ENCODE assay signal across 19 cellular contexts in genomic region chr4:177119693-177120092, GRCh38.
DNase-seq lines count a peak whose midpoint lies in the region; ATAC-seq, FAIRE-seq and TF ChIP-seq lines count a peak whose summit lies in the region.
"Had no signal": no experiment of that assay in that cellular context is flagged by ENCODE, and none has a peak within 500 bp of the region (broad histone marks: within the 10 kb centered on the region; RNA-seq: fewer than 3 reads in every experiment).

No MANE protein-coding gene starts in this region.

- H3K27ac ChIP-seq in ACC112 (ENCODE audit: low read depth, low read length) (peak overlapping the region; percentile 88), body of pancreas (no peak overlapping the region)
- H3K27ac ChIP-seq: Peyer's patch had no signal

- TF ChIP-seq POLR2A in body of pancreas (IDR thresholded peaks at IDR 0.05): no peak

- intact Hi-C loops in body of pancreas (cut with DNase I) (no loop called here), left ventricle myocardium superior (cut with micrococcal nuclease) (no loop called here)

- no peak for FAIRE-seq in D721Med (lab: Jason Lieb, UNC)

- TF ChIP-seq CTCF in body of pancreas (IDR thresholded peaks at IDR 0.05): no peak
- TF ChIP-seq CTCF in D721Med (IDR thresholded peaks at IDR 0.05; ENCODE audit: insufficient read depth, missing control alignments): no peak

- peaks cover 19% of the 10 kb centered on the region for H3K4me1 ChIP-seq in ACC112 (ENCODE audit: control insufficient read depth, insufficient read depth, low read length, unreplicated experiment)
- H3K4me1 ChIP-seq in body of pancreas: no peaks in the 10 kb centered on the region
- H3K4me1 ChIP-seq: Peyer's patch had no signal

- 45 to 48% methylated on average over 3 of the region's 3 CpGs for WGBS in body of pancreas, 2 donors

- H3K27me3 ChIP-seq in ACC112 (ENCODE audit: insufficient read depth, low read length) (no peaks in the 10 kb centered on the region), body of pancreas (no peaks in the 10 kb centered on the region)
- H3K27me3 ChIP-seq: BE2C, Peyer's patch had no signal

- no peaks in the 10 kb centered on the region for H3K9me3 ChIP-seq in body of pancreas
- H3K9me3 ChIP-seq: BE2C, Peyer's patch had no signal

- peak; percentile 22 for DNase-seq in GM03348 (ENCODE audit: low spot score)
- no peak for DNase-seq in body of pancreas
- no peak for DNase-seq in left ventricle myocardium superior
- no peak for DNase-seq in activated T-cell treated with anti-CD3 and anti-CD28 coated beads for 4 hours
- DNase-seq in D721Med (ENCODE audit: insufficient read length, low spot score): no peak
- no peak for DNase-seq in occipital lobe (lab: John Stamatoyannopoulos, UW)
- DNase-seq: BE2C; CD4-positive, alpha-beta memory T cell; DMS79 treated with DMSO at 0.1 percent for 48 hours; GDM1; MV-4-11; NCI-H1417 treated with DMSO at 0.1 percent for 48 hours; NCI-H2081; NCI-H524; Peyer's patch; SHP77 treated with DMSO at 0.1 percent for 48 hours had no signal

- ATAC-seq in body of pancreas (peak; percentile 18), left ventricle myocardium superior (peak; percentile 52), GM18517 (IDR thresholded peaks at IDR 0.05; ENCODE audit: unreplicated experiment) (no peak)
- ATAC-seq: HCT116 had no signal

- H3K36me3 ChIP-seq in ACC112 (ENCODE audit: insufficient read depth, low read length) (no peaks in the 10 kb centered on the region), body of pancreas (replicated peaks in 1 of 2; ENCODE audit: insufficient read depth in 1 of 2, low read depth in 2 of 2) (no peaks in the 10 kb centered on the region)
- H3K36me3 ChIP-seq: BE2C, Peyer's patch had no signal

- H2AFZ ChIP-seq in ACC112 (ENCODE audit: low read length, unreplicated experiment): peak overlapping the region; percentile 51

- no peaks in the 10 kb centered on the region for H3K79me2 ChIP-seq in ACC112 (ENCODE audit: control insufficient read depth, insufficient read depth, low read length, unreplicated experiment)

- H3K4me3 ChIP-seq in ACC112 (ENCODE audit: low read depth, low read length) (peak overlapping the region; percentile 42; the same call in 1 of the 2 replicates), body of pancreas (no peak overlapping the region)
- H3K4me3 ChIP-seq: Peyer's patch had no signal
